ENCODE assay signal across 2 cellular contexts in genomic region chr14:86221755-86222154, GRCh38.
TF ChIP-seq lines count a peak whose summit lies in the region.

No MANE protein-coding gene starts in this region.

TF ChIP-seq in GM23338, 12 proteins besides CTCF, POLR2A, EP300 and RAD21:
- TF ChIP-seq, protein P1, sequence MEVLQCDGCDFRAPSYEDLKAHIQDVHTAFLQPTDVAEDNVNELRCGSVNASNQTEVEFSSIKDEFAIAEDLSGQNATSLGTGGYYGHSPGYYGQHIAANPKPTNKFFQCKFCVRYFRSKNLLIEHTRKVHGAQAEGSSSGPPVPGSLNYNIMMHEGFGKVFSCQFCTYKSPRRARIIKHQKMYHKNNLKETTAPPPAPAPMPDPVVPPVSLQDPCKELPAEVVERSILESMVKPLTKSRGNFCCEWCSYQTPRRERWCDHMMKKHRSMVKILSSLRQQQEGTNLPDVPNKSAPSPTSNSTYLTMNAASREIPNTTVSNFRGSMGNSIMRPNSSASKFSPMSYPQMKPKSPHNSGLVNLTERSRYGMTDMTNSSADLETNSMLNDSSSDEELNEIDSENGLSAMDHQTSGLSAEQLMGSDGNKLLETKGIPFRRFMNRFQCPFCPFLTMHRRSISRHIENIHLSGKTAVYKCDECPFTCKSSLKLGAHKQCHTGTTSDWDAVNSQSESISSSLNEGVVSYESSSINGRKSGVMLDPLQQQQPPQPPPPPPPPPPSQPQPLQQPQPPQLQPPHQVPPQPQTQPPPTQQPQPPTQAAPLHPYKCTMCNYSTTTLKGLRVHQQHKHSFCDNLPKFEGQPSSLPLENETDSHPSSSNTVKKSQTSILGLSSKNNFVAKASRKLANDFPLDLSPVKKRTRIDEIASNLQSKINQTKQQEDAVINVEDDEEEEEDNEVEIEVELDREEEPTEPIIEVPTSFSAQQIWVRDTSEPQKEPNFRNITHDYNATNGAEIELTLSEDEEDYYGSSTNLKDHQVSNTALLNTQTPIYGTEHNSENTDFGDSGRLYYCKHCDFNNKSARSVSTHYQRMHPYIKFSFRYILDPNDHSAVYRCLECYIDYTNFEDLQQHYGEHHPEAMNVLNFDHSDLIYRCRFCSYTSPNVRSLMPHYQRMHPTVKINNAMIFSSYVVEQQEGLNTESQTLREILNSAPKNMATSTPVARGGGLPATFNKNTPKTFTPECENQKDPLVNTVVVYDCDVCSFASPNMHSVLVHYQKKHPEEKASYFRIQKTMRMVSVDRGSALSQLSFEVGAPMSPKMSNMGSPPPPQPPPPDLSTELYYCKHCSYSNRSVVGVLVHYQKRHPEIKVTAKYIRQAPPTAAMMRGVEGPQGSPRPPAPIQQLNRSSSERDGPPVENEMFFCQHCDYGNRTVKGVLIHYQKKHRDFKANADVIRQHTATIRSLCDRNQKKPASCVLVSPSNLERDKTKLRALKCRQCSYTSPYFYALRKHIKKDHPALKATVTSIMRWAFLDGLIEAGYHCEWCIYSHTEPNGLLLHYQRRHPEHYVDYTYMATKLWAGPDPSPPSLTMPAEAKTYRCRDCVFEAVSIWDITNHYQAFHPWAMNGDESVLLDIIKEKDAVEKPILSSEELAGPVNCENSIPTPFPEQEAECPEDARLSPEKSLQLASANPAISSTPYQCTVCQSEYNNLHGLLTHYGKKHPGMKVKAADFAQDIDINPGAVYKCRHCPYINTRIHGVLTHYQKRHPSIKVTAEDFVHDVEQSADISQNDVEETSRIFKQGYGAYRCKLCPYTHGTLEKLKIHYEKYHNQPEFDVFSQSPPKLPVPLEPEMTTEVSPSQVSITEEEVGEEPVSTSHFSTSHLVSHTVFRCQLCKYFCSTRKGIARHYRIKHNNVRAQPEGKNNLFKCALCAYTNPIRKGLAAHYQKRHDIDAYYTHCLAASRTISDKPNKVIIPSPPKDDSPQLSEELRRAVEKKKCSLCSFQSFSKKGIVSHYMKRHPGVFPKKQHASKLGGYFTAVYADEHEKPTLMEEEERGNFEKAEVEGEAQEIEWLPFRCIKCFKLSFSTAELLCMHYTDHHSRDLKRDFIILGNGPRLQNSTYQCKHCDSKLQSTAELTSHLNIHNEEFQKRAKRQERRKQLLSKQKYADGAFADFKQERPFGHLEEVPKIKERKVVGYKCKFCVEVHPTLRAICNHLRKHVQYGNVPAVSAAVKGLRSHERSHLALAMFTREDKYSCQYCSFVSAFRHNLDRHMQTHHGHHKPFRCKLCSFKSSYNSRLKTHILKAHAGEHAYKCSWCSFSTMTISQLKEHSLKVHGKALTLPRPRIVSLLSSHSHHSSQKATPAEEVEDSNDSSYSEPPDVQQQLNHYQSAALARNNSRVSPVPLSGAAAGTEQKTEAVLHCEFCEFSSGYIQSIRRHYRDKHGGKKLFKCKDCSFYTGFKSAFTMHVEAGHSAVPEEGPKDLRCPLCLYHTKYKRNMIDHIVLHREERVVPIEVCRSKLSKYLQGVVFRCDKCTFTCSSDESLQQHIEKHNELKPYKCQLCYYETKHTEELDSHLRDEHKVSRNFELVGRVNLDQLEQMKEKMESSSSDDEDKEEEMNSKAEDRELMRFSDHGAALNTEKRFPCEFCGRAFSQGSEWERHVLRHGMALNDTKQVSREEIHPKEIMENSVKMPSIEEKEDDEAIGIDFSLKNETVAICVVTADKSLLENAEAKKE (CRISPR knock-in tag; IDR thresholded peaks at IDR 0.05) = no peak
- TF ChIP-seq ZNF114 (CRISPR knock-in tag; IDR thresholded peaks at IDR 0.05) (no peak), CREB1 (CRISPR knock-in tag; IDR thresholded peaks at IDR 0.05; ENCODE audit: low read depth) (no peak), STAT1 (IDR thresholded peaks at IDR 0.05; ENCODE audit: unreplicated experiment) (no peak), ETS1 (IDR thresholded peaks at IDR 0.05) (no peak), JUNB (IDR thresholded peaks at IDR 0.05; ENCODE audit: unreplicated experiment) (no peak), NANOG (IDR thresholded peaks at IDR 0.05; ENCODE audit: borderline replicate concordance) (no peak), POLR2AphosphoS5 (IDR thresholded peaks at IDR 0.05; ENCODE audit: low read depth) (no peak), ZNF331 (CRISPR knock-in tag; IDR thresholded peaks at IDR 0.05; ENCODE audit: low read depth) (no peak), EZH2phosphoT487 (IDR thresholded peaks at IDR 0.05; ENCODE audit: unreplicated experiment) (no peak), EZH2 (IDR thresholded peaks at IDR 0.05; ENCODE audit: low read depth, unreplicated experiment) (no peak)

TF ChIP-seq in IMR-90, 13 proteins besides CTCF, POLR2A, EP300 and RAD21:
- TF ChIP-seq RFX5 (IDR thresholded peaks at IDR 0.05; ENCODE audit: low read depth, low read length) = no peak
- TF ChIP-seq MAZ (IDR thresholded peaks at IDR 0.05; ENCODE audit: borderline replicate concordance, low read depth, low read length) = no peak
- TF ChIP-seq CEBPB (IDR thresholded peaks at IDR 0.05; ENCODE audit: low read depth, low read length) = no peak
- no peak for TF ChIP-seq MXI1 (IDR thresholded peaks at IDR 0.05; ENCODE audit: borderline replicate concordance, low read depth, low read length)
- TF ChIP-seq CHD1 (IDR thresholded peaks at IDR 0.05; ENCODE audit: low read depth, low read length) = no peak
- no peak for TF ChIP-seq BHLHE40 (IDR thresholded peaks at IDR 0.05; ENCODE audit: low read depth, low read length)
- TF ChIP-seq SMC3 (IDR thresholded peaks at IDR 0.05; ENCODE audit: low read depth, low read length) = no peak
- no peak for TF ChIP-seq NFE2L2 (IDR thresholded peaks at IDR 0.05; ENCODE audit: low read depth, low read length)
- no peak for TF ChIP-seq ELK1 (IDR thresholded peaks at IDR 0.05; ENCODE audit: borderline replicate concordance, low read depth, low read length)
- TF ChIP-seq FOS (IDR thresholded peaks at IDR 0.05; ENCODE audit: low read depth, low read length) = no peak
- no peak for TF ChIP-seq RCOR1 (IDR thresholded peaks at IDR 0.05; ENCODE audit: insufficient replicate concordance, low read length)
- no peak for TF ChIP-seq MAFK (IDR thresholded peaks at IDR 0.05; ENCODE audit: low read depth, low read length)
- TF ChIP-seq USF2 (IDR thresholded peaks at IDR 0.05; ENCODE audit: low read depth, low read length) = no peak
